Comparison of ENCODE assay signal across 22 cellular contexts in the genomic region with DNA sequence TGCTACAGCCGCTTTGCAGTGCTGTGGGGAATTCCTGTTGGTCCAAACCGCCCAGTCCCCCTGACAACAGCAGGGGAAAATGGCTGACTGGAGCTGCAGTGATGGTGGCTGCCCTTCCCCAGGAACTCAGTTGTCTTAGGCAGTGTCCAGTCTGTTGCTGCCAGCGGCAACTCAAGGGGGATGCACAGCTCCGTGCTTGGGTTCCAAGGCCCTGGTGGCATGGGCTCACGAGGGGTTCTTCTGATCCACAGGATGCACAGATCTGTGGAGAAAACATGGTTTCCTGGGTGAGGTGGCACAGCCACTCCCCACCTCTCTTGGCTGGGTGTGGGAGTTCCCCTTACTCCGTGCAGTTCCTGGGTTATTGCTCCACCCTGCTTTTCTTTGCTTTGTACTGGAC.
DNase-seq lines count a peak whose midpoint lies in the region; ATAC-seq and TF ChIP-seq lines count a peak whose summit lies in the region.
"Had no signal": no experiment of that assay in that cellular context is flagged by ENCODE, and none has a peak within 500 bp of the region (broad histone marks: within the 10 kb centered on the region; RNA-seq: fewer than 3 reads in every experiment).

No MANE protein-coding gene starts in this region.

- no peaks in the 10 kb centered on the region for H3K36me3 ChIP-seq in IMR-90 (ENCODE audit: control insufficient read depth, insufficient read depth, low read length)
- no peaks in the 10 kb centered on the region for H3K36me3 ChIP-seq in gastroesophageal sphincter
- H3K36me3 ChIP-seq: BE2C, BLaER1 had no signal

- H2BK120ac ChIP-seq in IMR-90 (ENCODE audit: low read depth, low read length), result no peak overlapping the region

- no peaks in the 10 kb centered on the region for H3K9me1 ChIP-seq in IMR-90 (ENCODE audit: insufficient read depth, low read length)

- DNase-seq in IMR-90 (no peak), RPMI7951 (ENCODE audit: low read depth) (peak; percentile 32), posterior vena cava (ENCODE audit: low spot score) (peak; percentile 40), ureter (ENCODE audit: low spot score) (no peak), mucosa of gallbladder (ENCODE audit: low spot score) (no peak)
- no peak for DNase-seq in activated CD4-positive, alpha-beta T cell treated with anti-CD3 and anti-CD28 coated beads, Interleukin-2, amount 50 U/mL, for 1 hour
- DNase-seq: 8988T; ACHN; BE2C; C1 segment of cervical spinal cord; CD4-positive, alpha-beta memory T cell; CD4-positive, CD25-positive, alpha-beta regulatory T cell; COR-L47; DMS 273 treated with DMSO at 0.1 percent for 48 hours; DMS153; DMS53; DMS79; DND-41; EL; GDM1 had no signal

- no peak for TF ChIP-seq EP300 in gastroesophageal sphincter (IDR thresholded peaks at IDR 0.05)

- no peak for ATAC-seq in IMR-90 (ENCODE audit: low read depth)
- no peak for ATAC-seq in gastroesophageal sphincter

- intact Hi-C loops in IMR-90 (cut with micrococcal nuclease), result no loop called here
- intact Hi-C loops in posterior vena cava (cut with DNase I), result no loop called here

- dilution Hi-C loops in IMR-90 (cut with HindIII; ENCODE audit: low sequenced_read_pairs, unreplicated experiment), result no loop called here

- H3K9me3 ChIP-seq in IMR-90 (ENCODE audit: control insufficient read depth, insufficient read depth, low read length) (peaks cover 9% of the 10 kb centered on the region), gastroesophageal sphincter (no peaks in the 10 kb centered on the region)
- H3K9me3 ChIP-seq: BE2C had no signal

- CTCF ChIA-PET in IMR-90 (lab: Yijun Ruan, JAX), result no interaction called here

- TF ChIP-seq POLR2A in IMR-90 (IDR thresholded peaks at IDR 0.05; ENCODE audit: low read depth, low read length) (no peak), gastroesophageal sphincter (IDR thresholded peaks at IDR 0.05) (no peak)

- H3K23ac ChIP-seq in IMR-90 (ENCODE audit: low read depth, low read length), result no peak overlapping the region

- no peak for TF ChIP-seq RAD21 in IMR-90 (IDR thresholded peaks at IDR 0.05; ENCODE audit: low read length)

- peak overlapping the region; percentile 28 for H2AK9ac ChIP-seq in IMR-90 (replicated peaks; ENCODE audit: low read depth, low read length, poor library complexity)

- no peak overlapping the region for H3K27ac ChIP-seq in IMR-90 (ENCODE audit: insufficient read depth, low read length)
- no peak overlapping the region for H3K27ac ChIP-seq in gastroesophageal sphincter
- H3K27ac ChIP-seq: BLaER1 had no signal

- H2BK5ac ChIP-seq in IMR-90 (ENCODE audit: low read depth, low read length, poor library complexity, severe bottlenecking), result no peak overlapping the region

- no peak overlapping the region for H3K18ac ChIP-seq in IMR-90 (ENCODE audit: low read depth, low read length)

- H4K8ac ChIP-seq in IMR-90 (ENCODE audit: low read depth in 2 of 2, low read length in 2 of 2), result no peak overlapping the region

- no TSS peak for BruUV-seq in IMR-90 (replicated peaks; lab: Mats Ljungman, UMichigan)

- no peak overlapping the region for H2BK15ac ChIP-seq in IMR-90 (ENCODE audit: low read depth, low read length)

- H2AK5ac ChIP-seq in IMR-90 (ENCODE audit: low read depth, low read length), result no peak overlapping the region

- no peak for TF ChIP-seq CTCF in IMR-90 (conservative IDR thresholded peaks at IDR 0.05; ENCODE audit: low read depth, low read length)
- no peak for TF ChIP-seq CTCF in gastroesophageal sphincter (IDR thresholded peaks at IDR 0.05)

- H4K20me1 ChIP-seq in IMR-90 (ENCODE audit: insufficient read depth, low read length), result no peaks in the 10 kb centered on the region
- H4K20me1 ChIP-seq: BLaER1 had no signal

- H3K4me1 ChIP-seq in IMR-90 (ENCODE audit: control insufficient read depth, insufficient read depth, low read length) (no peaks in the 10 kb centered on the region), gastroesophageal sphincter (no peaks in the 10 kb centered on the region)
- H3K4me1 ChIP-seq: BE2C, BLaER1 had no signal

- H4K5ac ChIP-seq in IMR-90 (ENCODE audit: low read depth, low read length), result no peak overlapping the region

- H3K4me3 ChIP-seq in IMR-90 (ENCODE audit: insufficient read depth, low read depth, low read length) (no peak overlapping the region), gastroesophageal sphincter (no peak overlapping the region)
- H3K4me3 ChIP-seq: BLaER1 had no signal

- no peak overlapping the region for H3K4ac ChIP-seq in IMR-90 (ENCODE audit: low read depth, low read length)

- H3K9ac ChIP-seq in IMR-90 (ENCODE audit: low read depth, low read length), result no peak overlapping the region
- H3K9ac ChIP-seq: BLaER1 had no signal

- H3K56ac ChIP-seq in IMR-90 (ENCODE audit: extremely low read depth, insufficient read depth, low read length), result no peak overlapping the region

- no peak overlapping the region for H3K4me2 ChIP-seq in IMR-90 (ENCODE audit: low read depth, low read length)
- H3K4me2 ChIP-seq: BLaER1 had no signal

- H2AFZ ChIP-seq in IMR-90 (replicated peaks; ENCODE audit: low read length, poor library complexity), result peak overlapping the region; percentile 21

- H3K79me1 ChIP-seq in IMR-90 (ENCODE audit: low read depth in 1 of 2, low read length in 2 of 2), result no peaks in the 10 kb centered on the region

- H3K27me3 ChIP-seq in IMR-90 (ENCODE audit: control insufficient read depth, insufficient read depth, low read length) (no peaks in the 10 kb centered on the region), gastroesophageal sphincter (no peaks in the 10 kb centered on the region)
- H3K27me3 ChIP-seq: BE2C, BLaER1 had no signal

- POLR2A ChIA-PET in IMR-90 (lab: Charles Lee; ENCODE audit: unreplicated experiment), result no interaction called here

- no peak overlapping the region for H2BK20ac ChIP-seq in IMR-90 (ENCODE audit: low read depth, low read length)

- no peak overlapping the region for H4K91ac ChIP-seq in IMR-90 (ENCODE audit: insufficient read depth, low read depth, low read length)

- H3K14ac ChIP-seq in IMR-90 (replicated peaks; ENCODE audit: low read depth, low read length), result no peak overlapping the region

- WGBS in IMR-90 (ENCODE audit: extremely low coverage in 2 of 2, insufficient read length in 1 of 2), 2 experiments, result 30% methylated on average over 2 of the region's 6 CpGs; no CpG with 5 or more reads in 1 of the 2 experiments
- no CpG with 5 or more reads among the region's 6 CpGs for WGBS in gastroesophageal sphincter (ENCODE audit: low coverage in 1 of 2), 2 donors

- in situ Hi-C loops in IMR-90 (cut with MboI; ENCODE audit: low sequenced_read_pairs), result no loop called here

TF ChIP-seq in IMR-90, 13 proteins besides CTCF, POLR2A, EP300 and RAD21:
- TF ChIP-seq RFX5 (IDR thresholded peaks at IDR 0.05; ENCODE audit: low read depth, low read length) (no peak), CHD1 (IDR thresholded peaks at IDR 0.05; ENCODE audit: low read depth, low read length) (no peak), RCOR1 (IDR thresholded peaks at IDR 0.05; ENCODE audit: insufficient replicate concordance, low read length) (no peak), NFE2L2 (IDR thresholded peaks at IDR 0.05; ENCODE audit: low read depth, low read length) (no peak), BHLHE40 (IDR thresholded peaks at IDR 0.05; ENCODE audit: low read depth, low read length) (no peak), MXI1 (IDR thresholded peaks at IDR 0.05; ENCODE audit: borderline replicate concordance, low read depth, low read length) (no peak), MAZ (IDR thresholded peaks at IDR 0.05; ENCODE audit: borderline replicate concordance, low read depth, low read length) (no peak), MAFK (IDR thresholded peaks at IDR 0.05; ENCODE audit: low read depth, low read length) (no peak), CEBPB (IDR thresholded peaks at IDR 0.05; ENCODE audit: low read depth, low read length) (no peak), SMC3 (IDR thresholded peaks at IDR 0.05; ENCODE audit: low read depth, low read length) (no peak), FOS (IDR thresholded peaks at IDR 0.05; ENCODE audit: low read depth, low read length) (no peak)
- TF ChIP-seq, protein P1, sequence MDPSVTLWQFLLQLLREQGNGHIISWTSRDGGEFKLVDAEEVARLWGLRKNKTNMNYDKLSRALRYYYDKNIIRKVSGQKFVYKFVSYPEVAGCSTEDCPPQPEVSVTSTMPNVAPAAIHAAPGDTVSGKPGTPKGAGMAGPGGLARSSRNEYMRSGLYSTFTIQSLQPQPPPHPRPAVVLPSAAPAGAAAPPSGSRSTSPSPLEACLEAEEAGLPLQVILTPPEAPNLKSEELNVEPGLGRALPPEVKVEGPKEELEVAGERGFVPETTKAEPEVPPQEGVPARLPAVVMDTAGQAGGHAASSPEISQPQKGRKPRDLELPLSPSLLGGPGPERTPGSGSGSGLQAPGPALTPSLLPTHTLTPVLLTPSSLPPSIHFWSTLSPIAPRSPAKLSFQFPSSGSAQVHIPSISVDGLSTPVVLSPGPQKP (IDR thresholded peaks at IDR 0.05; ENCODE audit: borderline replicate concordance, low read depth, low read length), result no peak
- TF ChIP-seq, protein P2, sequence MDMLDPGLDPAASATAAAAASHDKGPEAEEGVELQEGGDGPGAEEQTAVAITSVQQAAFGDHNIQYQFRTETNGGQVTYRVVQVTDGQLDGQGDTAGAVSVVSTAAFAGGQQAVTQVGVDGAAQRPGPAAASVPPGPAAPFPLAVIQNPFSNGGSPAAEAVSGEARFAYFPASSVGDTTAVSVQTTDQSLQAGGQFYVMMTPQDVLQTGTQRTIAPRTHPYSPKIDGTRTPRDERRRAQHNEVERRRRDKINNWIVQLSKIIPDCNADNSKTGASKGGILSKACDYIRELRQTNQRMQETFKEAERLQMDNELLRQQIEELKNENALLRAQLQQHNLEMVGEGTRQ (IDR thresholded peaks at IDR 0.05; ENCODE audit: low read depth, low read length), result no peak

Comparison
In these comparisons a context has a peak if more than half of its experiments do, and no peak if none do; other contexts are left out.
1. DNase-seq: peak in RPMI7951 (single experiment) and posterior vena cava (single experiment); none in IMR-90 (single experiment), ureter (single experiment), activated CD4-positive, alpha-beta T cell treated with anti-CD3 and anti-CD28 coated beads, Interleukin-2, amount 50 U/mL, for 1 hour (single experiment) and mucosa of gallbladder (single experiment).